ENCODE assay signal across 25 cellular contexts in the genomic region with DNA sequence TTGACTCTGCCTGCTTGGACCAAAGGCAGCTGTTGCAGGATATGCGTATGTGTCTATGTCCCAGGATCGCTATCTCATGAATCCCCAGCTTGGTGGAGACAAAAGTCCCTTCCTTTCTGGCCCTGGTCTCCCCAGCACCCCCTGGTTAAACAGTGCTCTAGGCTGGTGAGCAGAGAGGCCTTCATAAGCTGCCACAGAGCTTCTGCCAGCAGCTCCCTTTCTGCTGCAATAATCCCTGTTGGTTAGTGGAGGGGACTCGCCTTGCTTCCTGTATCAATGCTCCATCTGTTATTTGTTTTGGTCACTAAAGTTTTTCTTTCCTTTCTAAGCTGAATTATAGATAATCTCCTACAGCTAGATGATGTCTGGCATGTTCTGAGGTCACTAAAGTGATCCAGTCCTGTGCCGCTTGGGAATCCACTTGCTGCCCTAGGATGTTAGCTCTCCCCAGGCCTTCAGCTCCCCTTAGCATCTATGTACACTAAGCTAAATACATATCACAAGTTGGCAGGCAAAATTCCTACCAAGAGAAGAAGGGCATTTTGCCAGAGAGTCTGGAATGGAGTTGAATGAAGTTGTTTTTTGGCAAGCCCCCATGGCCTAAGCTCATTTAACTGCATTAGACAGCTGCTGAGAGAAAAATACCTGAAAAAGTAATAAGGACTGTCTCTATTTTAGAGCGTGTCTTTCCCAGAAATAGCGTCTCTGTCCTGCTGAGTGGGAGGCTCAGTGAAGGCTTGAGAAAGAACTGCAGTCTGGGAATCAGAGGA. TPM values are rescaled to one million over a fixed set of nuclear protein-coding genes. Genes with fewer than 3 reads are reported as not detected.
DNase-seq lines count a peak whose midpoint lies in the region; ATAC-seq and TF ChIP-seq lines count a peak whose summit lies in the region.
"Had no signal": no experiment of that assay in that cellular context is flagged by ENCODE, and none has a peak within 500 bp of the region (broad histone marks: within the 10 kb centered on the region; RNA-seq: fewer than 3 reads in every experiment).

No MANE protein-coding gene starts in this region.

- H3K4me2 ChIP-seq in IMR-90 (ENCODE audit: low read depth, low read length): no peak overlapping the region
- no peak overlapping the region for H3K4me2 ChIP-seq in mesenchymal stem cell (ENCODE audit: low read length, poor library complexity, severe bottlenecking)
- no peak overlapping the region for H3K4me2 ChIP-seq in OCI-LY7 (ENCODE audit: low read length)
- H3K4me2 ChIP-seq: BLaER1 treated with 17β-estradiol and CSF1 and Interleukin-3, amounts not matched to agents 10 nM and 100 nM had no signal

- in situ Hi-C loops in IMR-90 (cut with MboI; ENCODE audit: low sequenced_read_pairs): no loop called here

- WGBS in IMR-90 (ENCODE audit: extremely low coverage in 2 of 2, insufficient read length in 1 of 2), 2 experiments: 100% methylated on average over 2 of the region's 6 CpGs; no CpG with 5 or more reads in 1 of the 2 experiments
- WGBS in mesenchymal stem cell: 97% methylated on average over 5 of the region's 6 CpGs

- no peak overlapping the region for H4K5ac ChIP-seq in IMR-90 (ENCODE audit: low read depth, low read length)

- H3K23ac ChIP-seq in IMR-90 (ENCODE audit: low read depth, low read length) (no peak overlapping the region), mesenchymal stem cell (ENCODE audit: low read length in 2 of 2) (no peak overlapping the region)

- H4K8ac ChIP-seq in IMR-90 (ENCODE audit: low read depth in 2 of 2, low read length in 2 of 2) (no peak overlapping the region), mesenchymal stem cell (ENCODE audit: low read length) (no peak overlapping the region)

- H3K4me1 Mint-ChIP-seq in activated naive CD8-positive, alpha-beta T cell treated with anti-CD3 and anti-CD28 coated beads, Interleukin-2, amount 50 U/mL, for 24 hours: peaks cover 16% of the 10 kb centered on the region

- TF ChIP-seq CTCF in AG10803 (conservative IDR thresholded peaks at IDR 0.05; ENCODE audit: low read length) (no peak), IMR-90 (conservative IDR thresholded peaks at IDR 0.05; ENCODE audit: low read depth, low read length) (no peak), OCI-LY7 (conservative IDR thresholded peaks at IDR 0.05; ENCODE audit: low read length) (no peak)

- no peak overlapping the region for H2AK5ac ChIP-seq in IMR-90 (ENCODE audit: low read depth, low read length)
- H2AK5ac ChIP-seq in mesenchymal stem cell (ENCODE audit: low read length, severe bottlenecking): no peak overlapping the region

- TF ChIP-seq POLR2A in IMR-90 (IDR thresholded peaks at IDR 0.05; ENCODE audit: low read depth, low read length): no peak

- no peak overlapping the region for H3K4me3 Mint-ChIP-seq in activated naive CD8-positive, alpha-beta T cell treated with anti-CD3 and anti-CD28 coated beads, Interleukin-2, amount 50 U/mL, for 24 hours
- H3K4me3 Mint-ChIP-seq: activated CD4-positive, alpha-beta T cell treated with anti-CD3 and anti-CD28 coated beads, Interleukin-2, amount 10 ng/mL, durations not matched to agents 7 days and 5 days; activated T-helper 17 cell treated with anti-CD3 and anti-CD28 coated beads, Interleukin-2, amount 50 U/mL, for 72 hours; dendritic cell treated with granulocyte-macrophage colony-stimulating factor and Interleukin-4, amounts not matched to agents 40 ng/mL and 50 ng/mL, for 4 days; naive thymus-derived CD4-positive, alpha-beta T cell; T-helper 1 cell treated with Interleukin-12 subunit alpha and Interleukin-12 subunit beta and Interleukin-4 antibody, amounts not matched to agents 30 μg/mL and 1 μg/mL, for 36 hours; type B pancreatic cell had no signal

- H2BK120ac ChIP-seq in IMR-90 (ENCODE audit: low read depth, low read length): no peak overlapping the region
- H2BK120ac ChIP-seq in mesenchymal stem cell (ENCODE audit: low read depth, low read length): no peak overlapping the region

- H3K9me3 Mint-ChIP-seq in activated naive CD8-positive, alpha-beta T cell treated with anti-CD3 and anti-CD28 coated beads, Interleukin-2, amount 50 U/mL, for 24 hours: no peaks in the 10 kb centered on the region
- H3K9me3 Mint-ChIP-seq: activated CD4-positive, alpha-beta T cell treated with anti-CD3 and anti-CD28 coated beads, Interleukin-2, amount 10 ng/mL, durations not matched to agents 7 days and 5 days; activated T-helper 17 cell treated with anti-CD3 and anti-CD28 coated beads, Interleukin-2, amount 50 U/mL, for 72 hours; dendritic cell treated with granulocyte-macrophage colony-stimulating factor and Interleukin-4, amounts not matched to agents 40 ng/mL and 50 ng/mL, for 4 days; T-helper 1 cell treated with Interleukin-12 subunit alpha and Interleukin-12 subunit beta and Interleukin-4 antibody, amounts not matched to agents 30 μg/mL and 1 μg/mL, for 36 hours; type B pancreatic cell had no signal

- H2BK12ac ChIP-seq in mesenchymal stem cell (ENCODE audit: low read length in 2 of 2): no peak overlapping the region

- no peak overlapping the region for H3K18ac ChIP-seq in IMR-90 (ENCODE audit: low read depth, low read length)
- H3K18ac ChIP-seq in mesenchymal stem cell (ENCODE audit: low read depth in 1 of 2, low read length in 2 of 2): no peak overlapping the region

- no peaks in the 10 kb centered on the region for H3K27me3 Mint-ChIP-seq in activated naive CD8-positive, alpha-beta T cell treated with anti-CD3 and anti-CD28 coated beads, Interleukin-2, amount 50 U/mL, for 24 hours
- H3K27me3 Mint-ChIP-seq: activated CD4-positive, alpha-beta T cell treated with anti-CD3 and anti-CD28 coated beads, Interleukin-2, amount 10 ng/mL, durations not matched to agents 7 days and 5 days; activated T-helper 17 cell treated with anti-CD3 and anti-CD28 coated beads, Interleukin-2, amount 50 U/mL, for 72 hours; dendritic cell treated with granulocyte-macrophage colony-stimulating factor and Interleukin-4, amounts not matched to agents 40 ng/mL and 50 ng/mL, for 4 days; naive thymus-derived CD4-positive, alpha-beta T cell; type B pancreatic cell had no signal

- TF ChIP-seq RAD21 in IMR-90 (IDR thresholded peaks at IDR 0.05; ENCODE audit: low read length): no peak

- DNase-seq in AG10803 (ENCODE audit: low read depth) (peak; percentile 2), IMR-90 (peak; percentile 7), mesenchymal stem cell (no peak), OCI-LY7 (ENCODE audit: low spot score) (no peak)
- no peak for DNase-seq in activated naive CD8-positive, alpha-beta T cell treated with anti-CD3 and anti-CD28 coated beads, Interleukin-2, amount 50 U/mL, for 24 hours
- DNase-seq in stimulated activated CD4-positive, alpha-beta T cell treated with anti-CD3 and anti-CD28 coated beads, Interleukin-12 subunit alpha, Interleukin-12 subunit beta, amount 100 ng/mL, for 4 hours: no peak
- DNase-seq: activated CD4-positive, alpha-beta T cell treated with anti-CD3 and anti-CD28 coated beads, Interleukin-2, amount 10 ng/mL, durations not matched to agents 7 days and 5 days; heart left ventricle; KBM-7; left colon; mesendoderm; naive thymus-derived CD4-positive, alpha-beta T cell; NCI-H1930; NCI-H774; ovary; right cardiac atrium; stomach had no signal

- H3K9ac ChIP-seq in IMR-90 (ENCODE audit: low read depth, low read length): no peak overlapping the region
- no peak overlapping the region for H3K9ac ChIP-seq in mesenchymal stem cell (ENCODE audit: low read length)
- H3K9ac ChIP-seq: BLaER1 treated with 17β-estradiol and CSF1 and Interleukin-3, amounts not matched to agents 10 nM and 100 nM had no signal

- H3K14ac ChIP-seq in IMR-90 (replicated peaks; ENCODE audit: low read depth, low read length) (no peak overlapping the region), mesenchymal stem cell (ENCODE audit: low read length in 2 of 2) (no peak overlapping the region)

- H3K79me1 ChIP-seq in IMR-90 (ENCODE audit: low read depth in 1 of 2, low read length in 2 of 2): no peaks in the 10 kb centered on the region
- H3K79me1 ChIP-seq in mesenchymal stem cell (replicated peaks; ENCODE audit: low read length, poor library complexity, severe bottlenecking): no peaks in the 10 kb centered on the region

- H3K9me2 ChIP-seq in OCI-LY7 (ENCODE audit: insufficient read depth, low read length): no peaks in the 10 kb centered on the region

- H3K79me2 ChIP-seq in OCI-LY7 (ENCODE audit: insufficient read depth, low read depth, low read length): no peaks in the 10 kb centered on the region

- POLR2A ChIA-PET in IMR-90 (lab: Charles Lee; ENCODE audit: unreplicated experiment): no interaction called here
- POLR2A ChIA-PET in OCI-LY7 (lab: Charles Lee): no interaction called here

- no peaks in the 10 kb centered on the region for H3K9me3 ChIP-seq in IMR-90 (ENCODE audit: control insufficient read depth, insufficient read depth, low read length)
- no peaks in the 10 kb centered on the region for H3K9me3 ChIP-seq in mesenchymal stem cell (ENCODE audit: control insufficient read depth, low read length)
- H3K9me3 ChIP-seq in OCI-LY7 (ENCODE audit: low read length): no peaks in the 10 kb centered on the region
- H3K9me3 ChIP-seq: BLaER1 treated with 17β-estradiol and CSF1 and Interleukin-3, amounts not matched to agents 10 nM and 100 nM; breast epithelium; heart left ventricle; ovary; stomach had no signal

- BruUV-seq in IMR-90 (replicated peaks; lab: Mats Ljungman, UMichigan) (no TSS peak), OCI-LY7 (replicated peaks; lab: Mats Ljungman, UMichigan) (no TSS peak)

- no peak overlapping the region for H3K4ac ChIP-seq in IMR-90 (ENCODE audit: low read depth, low read length)
- no peak overlapping the region for H3K4ac ChIP-seq in mesenchymal stem cell (ENCODE audit: low read depth in 1 of 2, low read length in 2 of 2)

- no peaks in the 10 kb centered on the region; the same call in 1 of the 2 replicates for H3K9me1 ChIP-seq in IMR-90 (ENCODE audit: insufficient read depth, low read length)

- H3K4me1 ChIP-seq in IMR-90 (ENCODE audit: control insufficient read depth, insufficient read depth, low read length): no peaks in the 10 kb centered on the region
- H3K4me1 ChIP-seq in mesenchymal stem cell (ENCODE audit: control insufficient read depth, insufficient read depth, low read depth, low read length): peaks cover 2% of the 10 kb centered on the region
- H3K4me1 ChIP-seq in OCI-LY7 (ENCODE audit: insufficient read depth, low read length, poor library complexity, severe bottlenecking): no peaks in the 10 kb centered on the region
- H3K4me1 ChIP-seq: BLaER1 treated with 17β-estradiol and CSF1 and Interleukin-3, amounts not matched to agents 10 nM and 100 nM; breast epithelium; heart left ventricle had no signal

- H3K36me3 Mint-ChIP-seq in activated naive CD8-positive, alpha-beta T cell treated with anti-CD3 and anti-CD28 coated beads, Interleukin-2, amount 50 U/mL, for 24 hours (ENCODE audit: low read depth): peaks cover 50% of the 10 kb centered on the region

- no peak overlapping the region for H2AFZ ChIP-seq in IMR-90 (replicated peaks; ENCODE audit: low read length, poor library complexity)
- H2AFZ ChIP-seq in mesenchymal stem cell (ENCODE audit: low read depth, low read length): no peak overlapping the region
- H2AFZ ChIP-seq in OCI-LY7 (ENCODE audit: low read length): no peak overlapping the region

- H3K27me3 ChIP-seq in IMR-90 (ENCODE audit: control insufficient read depth, insufficient read depth, low read length): no peaks in the 10 kb centered on the region
- no peaks in the 10 kb centered on the region for H3K27me3 ChIP-seq in mesenchymal stem cell (ENCODE audit: control insufficient read depth in 1 of 2, insufficient read depth in 1 of 2, low read length in 2 of 2)
- H3K27me3 ChIP-seq: BLaER1 treated with 17β-estradiol and CSF1 and Interleukin-3, amounts not matched to agents 10 nM and 100 nM; breast epithelium; heart left ventricle; ovary; stomach had no signal

- no peak overlapping the region for H2BK15ac ChIP-seq in IMR-90 (ENCODE audit: low read depth, low read length)
- no peak overlapping the region for H2BK15ac ChIP-seq in mesenchymal stem cell (ENCODE audit: low read depth, poor library complexity, severe bottlenecking)

- peak overlapping the region; percentile 19 for H3K27ac Mint-ChIP-seq in activated naive CD8-positive, alpha-beta T cell treated with anti-CD3 and anti-CD28 coated beads, Interleukin-2, amount 50 U/mL, for 24 hours
- H3K27ac Mint-ChIP-seq: activated CD4-positive, alpha-beta T cell treated with anti-CD3 and anti-CD28 coated beads, Interleukin-2, amount 10 ng/mL, durations not matched to agents 7 days and 5 days; activated T-helper 17 cell treated with anti-CD3 and anti-CD28 coated beads, Interleukin-2, amount 50 U/mL, for 72 hours; dendritic cell treated with granulocyte-macrophage colony-stimulating factor and Interleukin-4, amounts not matched to agents 40 ng/mL and 50 ng/mL, for 4 days; naive thymus-derived CD4-positive, alpha-beta T cell; T-helper 1 cell treated with Interleukin-12 subunit alpha and Interleukin-12 subunit beta and Interleukin-4 antibody, amounts not matched to agents 30 μg/mL and 1 μg/mL, for 36 hours; type B pancreatic cell had no signal

- H3K4me3 ChIP-seq in AG10803 (ENCODE audit: low read length) (no peak overlapping the region), IMR-90 (ENCODE audit: insufficient read depth, low read depth, low read length) (no peak overlapping the region), mesenchymal stem cell (ENCODE audit: insufficient read depth in 1 of 2, low read depth in 1 of 2, low read length in 2 of 2) (no peak overlapping the region), OCI-LY7 (ENCODE audit: low read depth, low read length, poor library complexity, severe bottlenecking) (no peak overlapping the region)
- H3K4me3 ChIP-seq: BLaER1 treated with 17β-estradiol and CSF1 and Interleukin-3, amounts not matched to agents 10 nM and 100 nM; breast epithelium; heart left ventricle; ovary; stomach had no signal

- no peak overlapping the region for H3K27ac ChIP-seq in IMR-90 (ENCODE audit: insufficient read depth, low read length)
- no peak overlapping the region for H3K27ac ChIP-seq in mesenchymal stem cell (ENCODE audit: low read length, poor library complexity, severe bottlenecking)
- H3K27ac ChIP-seq in OCI-LY7 (ENCODE audit: low read depth, low read length, poor library complexity, severe bottlenecking): no peak overlapping the region
- H3K27ac ChIP-seq: BLaER1 treated with 17β-estradiol and CSF1 and Interleukin-3, amounts not matched to agents 10 nM and 100 nM; breast epithelium; heart left ventricle; ovary; stomach had no signal

- dilution Hi-C loops in IMR-90 (cut with HindIII; ENCODE audit: low sequenced_read_pairs, unreplicated experiment): no loop called here

- H4K20me1 ChIP-seq in IMR-90 (ENCODE audit: insufficient read depth, low read length): no peaks in the 10 kb centered on the region
- H4K20me1 ChIP-seq in OCI-LY7 (ENCODE audit: insufficient read depth, low read length): no peaks in the 10 kb centered on the region
- H4K20me1 ChIP-seq: BLaER1 treated with 17β-estradiol and CSF1 and Interleukin-3, amounts not matched to agents 10 nM and 100 nM had no signal

- H3K36me3 ChIP-seq in IMR-90 (ENCODE audit: control insufficient read depth, insufficient read depth, low read length) (peaks cover 41% of the 10 kb centered on the region), mesenchymal stem cell (ENCODE audit: control insufficient read depth in 1 of 2, insufficient read depth in 2 of 2, low read depth in 1 of 2, low read length in 2 of 2) (peaks cover 50 to 83% of the 10 kb centered on the region in 2 experiments), OCI-LY7 (ENCODE audit: insufficient read depth, low read length) (peaks cover 73% of the 10 kb centered on the region)
- H3K36me3 ChIP-seq: ovary had no signal

- ATAC-seq in IMR-90 (ENCODE audit: low read depth) (no peak), HG02571 (IDR thresholded peaks at IDR 0.05; ENCODE audit: unreplicated experiment) (no peak), GM21423 (IDR thresholded peaks at IDR 0.05; ENCODE audit: unreplicated experiment) (no peak)
- no peak for ATAC-seq in activated naive CD8-positive, alpha-beta T cell treated with anti-CD3 and anti-CD28 coated beads, Interleukin-2, amount 50 U/mL, for 24 hours
- ATAC-seq: activated T-helper 17 cell treated with anti-CD3 and anti-CD28 coated beads, Interleukin-2, amount 50 U/mL, for 72 hours; heart left ventricle; left colon; naive thymus-derived CD4-positive, alpha-beta T cell had no signal

- intact Hi-C loops in IMR-90 (cut with micrococcal nuclease): no loop called here
- intact Hi-C loops in OCI-LY7 (cut with micrococcal nuclease; ENCODE audit: unreplicated experiment): no loop called here

- H4K91ac ChIP-seq in IMR-90 (ENCODE audit: insufficient read depth, low read depth, low read length): no peak overlapping the region
- H4K91ac ChIP-seq in mesenchymal stem cell (ENCODE audit: low read length): no peak overlapping the region

- no peak overlapping the region for H2BK20ac ChIP-seq in IMR-90 (ENCODE audit: low read depth, low read length)

- H3K56ac ChIP-seq in IMR-90 (ENCODE audit: extremely low read depth, insufficient read depth, low read length): no peak overlapping the region

- H2BK5ac ChIP-seq in IMR-90 (ENCODE audit: low read depth, low read length, poor library complexity, severe bottlenecking) (no peak overlapping the region), mesenchymal stem cell (ENCODE audit: low read depth, low read length, poor library complexity, severe bottlenecking) (peak overlapping the region; percentile 1)

- H2AK9ac ChIP-seq in IMR-90 (replicated peaks; ENCODE audit: low read depth, low read length, poor library complexity): no peak overlapping the region

- CTCF ChIA-PET in IMR-90 (lab: Yijun Ruan, JAX): no interaction called here
- CTCF ChIA-PET in OCI-LY7 (lab: Charles Lee; ENCODE audit: unreplicated experiment): no interaction called here

RNA-seq across cellular contexts. Expression of a gene that starts 47.8 kb away (rescaled TPM):
- total RNA-seq in IMR-90 (2012; rRNA removed) (not detected in 2 replicates), OCI-LY7 (2022) (not detected in 2 replicates)
- not detected in 2 replicates for polyA plus RNA-seq in IMR-90 (2012; rRNA removed)
- polyA plus RNA-seq in IMR-90 (2012; cell fraction: cytosol; rRNA removed): not detected in 2 replicates
- polyA plus RNA-seq in IMR-90 (2012; cell fraction: nucleus; rRNA removed; ENCODE audit: low replicate concordance): not detected in 2 replicates
- not detected for polyA plus RNA-seq in mesenchymal stem cell (2013, experiment 1 of 2)
- 0.01 TPM for polyA plus RNA-seq in mesenchymal stem cell (2013, experiment 2 of 2)
- not detected in 2 replicates for total RNA-seq in OCI-LY7 (2014; rRNA removed; shearing (Covaris generic))
- total RNA-seq: activated CD4-positive, alpha-beta T cell treated with anti-CD3 and anti-CD28 coated beads, Interleukin-2, amount 10 ng/mL, durations not matched to agents 7 days and 5 days; activated T-helper 17 cell treated with anti-CD3 and anti-CD28 coated beads, Interleukin-2, amount 50 U/mL, for 72 hours; breast epithelium; heart left ventricle; left colon; naive thymus-derived CD4-positive, alpha-beta T cell; right cardiac atrium had no signal
- polyA plus RNA-seq: heart left ventricle, right cardiac atrium had no signal

RNA-seq across cellular contexts. Expression of a gene that starts 54.0 kb away (rescaled TPM):
- total RNA-seq in IMR-90 (2012; rRNA removed): 109 and 149 TPM in 2 replicates
- polyA plus RNA-seq in IMR-90 (2012; rRNA removed): 71.6 and 77.3 TPM in 2 replicates
- 28.1 and 28.9 TPM in 2 replicates for polyA plus RNA-seq in IMR-90 (2012; cell fraction: cytosol; rRNA removed)
- 35.8 and 94.3 TPM in 2 replicates for polyA plus RNA-seq in IMR-90 (2012; cell fraction: nucleus; rRNA removed; ENCODE audit: low replicate concordance)
- polyA plus RNA-seq in mesenchymal stem cell (2013, experiment 1 of 2): 114 TPM
- 119 TPM for polyA plus RNA-seq in mesenchymal stem cell (2013, experiment 2 of 2)
- total RNA-seq in OCI-LY7 (2014; rRNA removed; shearing (Covaris generic)): 31.1 and 32.0 TPM in 2 replicates
- total RNA-seq in OCI-LY7 (2022): 33.6 and 37.7 TPM in 2 replicates

Comparison
In these comparisons a context has a peak if more than half of its experiments do, and no peak if none do; other contexts are left out.
1. DNase-seq: peak in AG10803 (single experiment) and IMR-90 (single experiment); none in activated naive CD8-positive, alpha-beta T cell treated with anti-CD3 and anti-CD28 coated beads, Interleukin-2, amount 50 U/mL, for 24 hours (single experiment), mesenchymal stem cell (single experiment), stimulated activated CD4-positive, alpha-beta T cell treated with anti-CD3 and anti-CD28 coated beads, Interleukin-12 subunit alpha, Interleukin-12 subunit beta, amount 100 ng/mL, for 4 hours (single experiment) and OCI-LY7 (single experiment).